ENCODE assay signal across 1 cellular context in the genomic region with DNA sequence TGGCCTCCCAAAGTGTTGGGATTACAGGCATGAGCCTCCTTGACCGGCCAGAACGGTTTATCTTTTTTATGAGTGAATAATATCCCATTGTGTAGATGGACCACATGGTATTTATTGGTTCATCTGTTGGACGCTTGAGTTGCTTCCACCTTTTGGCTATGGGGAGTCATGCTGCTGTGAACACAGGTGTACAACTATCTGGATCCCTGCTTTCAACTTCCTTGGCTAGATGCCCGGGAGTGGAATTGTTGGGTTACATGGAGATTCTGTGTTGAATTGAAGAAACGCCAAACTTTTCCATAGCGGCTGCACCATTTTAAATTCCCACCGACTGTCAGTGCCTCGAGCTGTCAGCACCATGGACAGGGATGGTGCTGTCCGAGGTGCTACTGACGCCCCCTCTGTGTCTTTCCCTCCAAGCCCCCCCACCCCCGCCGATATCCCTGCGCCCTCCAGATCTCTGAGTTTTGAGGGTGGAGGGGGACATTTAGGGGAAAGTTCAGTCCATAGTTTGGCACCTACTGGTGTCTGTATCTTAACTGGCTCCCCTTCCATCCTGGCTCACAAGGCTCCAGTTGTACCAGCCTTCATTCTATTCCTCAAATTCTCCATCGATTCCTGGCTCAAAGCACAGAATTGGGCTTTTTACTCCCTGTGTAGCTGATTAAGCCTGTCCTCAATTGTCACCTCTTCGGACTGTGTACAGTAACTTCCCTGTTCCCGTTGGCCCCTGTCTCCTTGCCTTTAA.
TF ChIP-seq lines count a peak whose summit lies in the region.

No MANE protein-coding gene starts in this region.

TF ChIP-seq in HepG2, 621 proteins besides CTCF, POLR2A, EP300 and RAD21 (continued from another document and continues in another):
- TF ChIP-seq, protein P1, sequence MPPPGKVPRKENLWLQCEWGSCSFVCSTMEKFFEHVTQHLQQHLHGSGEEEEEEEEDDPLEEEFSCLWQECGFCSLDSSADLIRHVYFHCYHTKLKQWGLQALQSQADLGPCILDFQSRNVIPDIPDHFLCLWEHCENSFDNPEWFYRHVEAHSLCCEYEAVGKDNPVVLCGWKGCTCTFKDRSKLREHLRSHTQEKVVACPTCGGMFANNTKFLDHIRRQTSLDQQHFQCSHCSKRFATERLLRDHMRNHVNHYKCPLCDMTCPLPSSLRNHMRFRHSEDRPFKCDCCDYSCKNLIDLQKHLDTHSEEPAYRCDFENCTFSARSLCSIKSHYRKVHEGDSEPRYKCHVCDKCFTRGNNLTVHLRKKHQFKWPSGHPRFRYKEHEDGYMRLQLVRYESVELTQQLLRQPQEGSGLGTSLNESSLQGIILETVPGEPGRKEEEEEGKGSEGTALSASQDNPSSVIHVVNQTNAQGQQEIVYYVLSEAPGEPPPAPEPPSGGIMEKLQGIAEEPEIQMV (CRISPR knock-in tag; IDR thresholded peaks at IDR 0.05; ENCODE audit: low read depth): peak; percentile 85; the same call in 1 of the 2 replicates
- TF ChIP-seq ZNF800 (CRISPR knock-in tag; IDR thresholded peaks at IDR 0.05) (peak; percentile 86), SRSF4 (IDR thresholded peaks at IDR 0.05; ENCODE audit: low read depth, low read length, poor library complexity, severe bottlenecking) (no peak), RFX5 (IDR thresholded peaks at IDR 0.05; ENCODE audit: low read depth, low read length) (no peak), PRDM4 (CRISPR knock-in tag; IDR thresholded peaks at IDR 0.05; ENCODE audit: borderline replicate concordance) (peak; percentile 97), ZNF251 (CRISPR knock-in tag; IDR thresholded peaks at IDR 0.05) (peak; percentile 97), ZNF329 (CRISPR knock-in tag; IDR thresholded peaks at IDR 0.05; ENCODE audit: low read depth) (peak; percentile 82; the same call in 1 of the 2 replicates), JUN (CRISPR knock-in tag; IDR thresholded peaks at IDR 0.05) (peak; percentile 56; the same call in 1 of the 2 replicates), KAT8 (CRISPR knock-in tag; IDR thresholded peaks at IDR 0.05) (peak; percentile 84), PLRG1 (conservative IDR thresholded peaks at IDR 0.05) (no peak), NRL (CRISPR knock-in tag; IDR thresholded peaks at IDR 0.05; ENCODE audit: borderline replicate concordance) (peak; percentile 91; the same call in 1 of the 2 replicates), ZNF441 (CRISPR knock-in tag; IDR thresholded peaks at IDR 0.05; ENCODE audit: borderline replicate concordance) (peak; percentile 98), MAZ (IDR thresholded peaks at IDR 0.05; ENCODE audit: borderline replicate concordance, low read depth, low read length) (no peak), MAZ (CRISPR knock-in tag; IDR thresholded peaks at IDR 0.05; ENCODE audit: low read depth) (no peak), ZNF292 (CRISPR knock-in tag; IDR thresholded peaks at IDR 0.05; ENCODE audit: borderline replicate concordance, low read depth) (no peak), NFE2L2 (IDR thresholded peaks at IDR 0.05; ENCODE audit: low read length) (no peak), ZFP37 (CRISPR knock-in tag; IDR thresholded peaks at IDR 0.05; ENCODE audit: borderline replicate concordance) (peak; percentile 99), ZFP82 (CRISPR knock-in tag; IDR thresholded peaks at IDR 0.05; ENCODE audit: borderline replicate concordance) (peak; percentile 88; the same call in 1 of the 2 replicates), ZMYM2 (CRISPR knock-in tag; IDR thresholded peaks at IDR 0.05) (no peak), ZNF709 (CRISPR knock-in tag; IDR thresholded peaks at IDR 0.05) (peak; percentile 96), PRPF4 (IDR thresholded peaks at IDR 0.05; ENCODE audit: low read depth, low read length, poor library complexity, severe bottlenecking) (no peak), ZNF12 (CRISPR knock-in tag; IDR thresholded peaks at IDR 0.05) (peak; percentile 97), ZSCAN20 (CRISPR knock-in tag; IDR thresholded peaks at IDR 0.05; ENCODE audit: borderline replicate concordance) (peak; percentile 99), RCOR2 (CRISPR knock-in tag; IDR thresholded peaks at IDR 0.05) (peak; percentile 66; the same call in 1 of the 2 replicates), FOSL1 (CRISPR knock-in tag; IDR thresholded peaks at IDR 0.05; ENCODE audit: borderline replicate concordance) (peak; percentile 79), ZNF576 (CRISPR knock-in tag; IDR thresholded peaks at IDR 0.05) (no peak), ZNF234 (CRISPR knock-in tag; conservative IDR thresholded peaks at IDR 0.05) (no peak)
- TF ChIP-seq, protein P2, sequence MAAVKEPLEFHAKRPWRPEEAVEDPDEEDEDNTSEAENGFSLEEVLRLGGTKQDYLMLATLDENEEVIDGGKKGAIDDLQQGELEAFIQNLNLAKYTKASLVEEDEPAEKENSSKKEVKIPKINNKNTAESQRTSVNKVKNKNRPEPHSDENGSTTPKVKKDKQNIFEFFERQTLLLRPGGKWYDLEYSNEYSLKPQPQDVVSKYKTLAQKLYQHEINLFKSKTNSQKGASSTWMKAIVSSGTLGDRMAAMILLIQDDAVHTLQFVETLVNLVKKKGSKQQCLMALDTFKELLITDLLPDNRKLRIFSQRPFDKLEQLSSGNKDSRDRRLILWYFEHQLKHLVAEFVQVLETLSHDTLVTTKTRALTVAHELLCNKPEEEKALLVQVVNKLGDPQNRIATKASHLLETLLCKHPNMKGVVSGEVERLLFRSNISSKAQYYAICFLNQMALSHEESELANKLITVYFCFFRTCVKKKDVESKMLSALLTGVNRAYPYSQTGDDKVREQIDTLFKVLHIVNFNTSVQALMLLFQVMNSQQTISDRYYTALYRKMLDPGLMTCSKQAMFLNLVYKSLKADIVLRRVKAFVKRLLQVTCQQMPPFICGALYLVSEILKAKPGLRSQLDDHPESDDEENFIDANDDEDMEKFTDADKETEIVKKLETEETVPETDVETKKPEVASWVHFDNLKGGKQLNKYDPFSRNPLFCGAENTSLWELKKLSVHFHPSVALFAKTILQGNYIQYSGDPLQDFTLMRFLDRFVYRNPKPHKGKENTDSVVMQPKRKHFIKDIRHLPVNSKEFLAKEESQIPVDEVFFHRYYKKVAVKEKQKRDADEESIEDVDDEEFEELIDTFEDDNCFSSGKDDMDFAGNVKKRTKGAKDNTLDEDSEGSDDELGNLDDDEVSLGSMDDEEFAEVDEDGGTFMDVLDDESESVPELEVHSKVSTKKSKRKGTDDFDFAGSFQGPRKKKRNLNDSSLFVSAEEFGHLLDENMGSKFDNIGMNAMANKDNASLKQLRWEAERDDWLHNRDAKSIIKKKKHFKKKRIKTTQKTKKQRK (IDR thresholded peaks at IDR 0.05; ENCODE audit: low read length): no peak
- TF ChIP-seq, protein P3, sequence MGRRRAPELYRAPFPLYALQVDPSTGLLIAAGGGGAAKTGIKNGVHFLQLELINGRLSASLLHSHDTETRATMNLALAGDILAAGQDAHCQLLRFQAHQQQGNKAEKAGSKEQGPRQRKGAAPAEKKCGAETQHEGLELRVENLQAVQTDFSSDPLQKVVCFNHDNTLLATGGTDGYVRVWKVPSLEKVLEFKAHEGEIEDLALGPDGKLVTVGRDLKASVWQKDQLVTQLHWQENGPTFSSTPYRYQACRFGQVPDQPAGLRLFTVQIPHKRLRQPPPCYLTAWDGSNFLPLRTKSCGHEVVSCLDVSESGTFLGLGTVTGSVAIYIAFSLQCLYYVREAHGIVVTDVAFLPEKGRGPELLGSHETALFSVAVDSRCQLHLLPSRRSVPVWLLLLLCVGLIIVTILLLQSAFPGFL (CRISPR knock-in tag; IDR thresholded peaks at IDR 0.05): peak; percentile 94
- TF ChIP-seq, protein P4, sequence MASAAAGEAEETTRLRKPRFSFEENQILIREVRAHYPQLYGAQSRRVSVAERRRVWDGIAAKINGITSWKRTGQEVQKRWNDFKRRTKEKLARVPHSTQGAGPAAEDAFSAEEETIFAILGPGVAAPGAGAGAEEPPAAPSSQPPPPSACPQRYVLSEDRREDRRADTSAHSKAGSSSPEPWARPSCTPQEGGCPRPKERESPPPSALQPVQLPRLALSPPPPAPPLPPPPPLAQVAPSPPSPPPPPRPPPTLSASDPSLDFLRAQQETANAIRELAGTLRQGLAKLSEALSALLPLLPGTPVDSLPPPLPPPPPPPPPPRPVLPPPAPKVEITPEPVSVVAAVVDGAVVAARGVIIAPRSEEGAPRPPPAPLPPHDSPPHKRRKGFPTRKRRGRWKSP (CRISPR knock-in tag; IDR thresholded peaks at IDR 0.05): peak; percentile 76
- TF ChIP-seq, protein P5, sequence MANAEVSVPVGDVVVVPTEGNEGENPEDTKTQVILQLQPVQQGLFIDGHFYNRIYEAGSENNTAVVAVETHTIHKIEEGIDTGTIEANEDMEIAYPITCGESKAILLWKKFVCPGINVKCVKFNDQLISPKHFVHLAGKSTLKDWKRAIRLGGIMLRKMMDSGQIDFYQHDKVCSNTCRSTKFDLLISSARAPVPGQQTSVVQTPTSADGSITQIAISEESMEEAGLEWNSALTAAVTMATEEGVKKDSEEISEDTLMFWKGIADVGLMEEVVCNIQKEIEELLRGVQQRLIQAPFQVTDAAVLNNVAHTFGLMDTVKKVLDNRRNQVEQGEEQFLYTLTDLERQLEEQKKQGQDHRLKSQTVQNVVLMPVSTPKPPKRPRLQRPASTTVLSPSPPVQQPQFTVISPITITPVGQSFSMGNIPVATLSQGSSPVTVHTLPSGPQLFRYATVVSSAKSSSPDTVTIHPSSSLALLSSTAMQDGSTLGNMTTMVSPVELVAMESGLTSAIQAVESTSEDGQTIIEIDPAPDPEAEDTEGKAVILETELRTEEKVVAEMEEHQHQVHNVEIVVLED (CRISPR knock-in tag; IDR thresholded peaks at IDR 0.05; ENCODE audit: borderline replicate concordance): no peak
- TF ChIP-seq, protein P6, sequence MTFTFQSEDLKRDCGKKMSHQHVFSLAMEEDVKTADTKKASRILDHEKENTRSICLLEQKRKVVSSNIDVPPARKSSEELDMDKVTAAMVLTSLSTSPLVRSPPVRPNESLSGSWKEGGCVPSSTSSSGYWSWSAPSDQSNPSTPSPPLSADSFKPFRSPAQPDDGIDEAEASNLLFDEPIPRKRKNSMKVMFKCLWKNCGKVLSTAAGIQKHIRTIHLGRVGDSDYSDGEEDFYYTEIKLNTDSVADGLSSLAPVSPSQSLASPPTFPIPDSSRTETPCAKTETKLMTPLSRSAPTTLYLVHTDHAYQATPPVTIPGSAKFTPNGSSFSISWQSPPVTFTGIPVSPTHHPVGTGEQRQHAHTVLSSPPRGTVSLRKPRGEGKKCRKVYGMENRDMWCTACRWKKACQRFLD (CRISPR knock-in tag; IDR thresholded peaks at IDR 0.05; ENCODE audit: borderline replicate concordance): peak; percentile 98
- TF ChIP-seq, protein P7, sequence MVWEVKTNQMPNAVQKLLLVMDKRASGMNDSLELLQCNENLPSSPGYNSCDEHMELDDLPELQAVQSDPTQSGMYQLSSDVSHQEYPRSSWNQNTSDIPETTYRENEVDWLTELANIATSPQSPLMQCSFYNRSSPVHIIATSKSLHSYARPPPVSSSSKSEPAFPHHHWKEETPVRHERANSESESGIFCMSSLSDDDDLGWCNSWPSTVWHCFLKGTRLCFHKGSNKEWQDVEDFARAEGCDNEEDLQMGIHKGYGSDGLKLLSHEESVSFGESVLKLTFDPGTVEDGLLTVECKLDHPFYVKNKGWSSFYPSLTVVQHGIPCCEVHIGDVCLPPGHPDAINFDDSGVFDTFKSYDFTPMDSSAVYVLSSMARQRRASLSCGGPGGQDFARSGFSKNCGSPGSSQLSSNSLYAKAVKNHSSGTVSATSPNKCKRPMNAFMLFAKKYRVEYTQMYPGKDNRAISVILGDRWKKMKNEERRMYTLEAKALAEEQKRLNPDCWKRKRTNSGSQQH (CRISPR knock-in tag; IDR thresholded peaks at IDR 0.05; ENCODE audit: low read depth): peak; percentile 99
